ENCODE assay signal across 18 cellular contexts in genomic region chr9:81607593-81608288, GRCh38.
"Had no signal": no experiment of that assay in that cellular context is flagged by ENCODE, and none has a peak within 500 bp of the region (broad histone marks: within the 10 kb centered on the region; RNA-seq: fewer than 3 reads in every experiment).

No MANE protein-coding gene starts in this region.

- H3K27ac ChIP-seq: dorsolateral prefrontal cortex, esophagus squamous epithelium, foreskin keratinocyte had no signal

- H3K36me3 Mint-ChIP-seq: activated CD4-positive, alpha-beta memory T cell treated with anti-CD3 and anti-CD28 coated beads for 36 hours; activated naive CD8-positive, alpha-beta T cell treated with anti-CD3 and anti-CD28 coated beads, Interleukin-2, amount 10 ng/mL, durations not matched to agents 7 days and 5 days had no signal

- H3K4me3 ChIP-seq: dorsolateral prefrontal cortex, esophagus squamous epithelium, lung, sigmoid colon, thoracic aorta had no signal

- H3K4me3 Mint-ChIP-seq: activated CD4-positive, alpha-beta memory T cell treated with anti-CD3 and anti-CD28 coated beads for 36 hours; activated naive CD8-positive, alpha-beta T cell treated with anti-CD3 and anti-CD28 coated beads, Interleukin-2, amount 10 ng/mL, durations not matched to agents 7 days and 5 days; activated T-cell treated with anti-CD3 and anti-CD28 coated beads, Interleukin-2, amount 50 U/mL, for 4 hours; naive thymus-derived CD8-positive, alpha-beta T cell had no signal

- H3K27ac Mint-ChIP-seq: activated CD4-positive, alpha-beta memory T cell treated with anti-CD3 and anti-CD28 coated beads for 36 hours; activated naive CD8-positive, alpha-beta T cell treated with anti-CD3 and anti-CD28 coated beads, Interleukin-2, amount 10 ng/mL, durations not matched to agents 7 days and 5 days; naive thymus-derived CD8-positive, alpha-beta T cell had no signal

- ATAC-seq: activated T-cell treated with anti-CD3 and anti-CD28 coated beads, Interleukin-2, amount 50 U/mL, for 4 hours; foreskin keratinocyte; left cardiac atrium; naive thymus-derived CD8-positive, alpha-beta T cell; stimulated activated naive CD8-positive, alpha-beta T cell treated with anti-CD3 and anti-CD28 coated beads, Interleukin-15, Interleukin-2, amounts not matched to agents 100 U/mL and 50 U/mL, for 24 hours had no signal

- H3K9me3 ChIP-seq: esophagus squamous epithelium, sigmoid colon, thoracic aorta had no signal

- H3K27me3 Mint-ChIP-seq: activated CD4-positive, alpha-beta memory T cell treated with anti-CD3 and anti-CD28 coated beads for 36 hours; activated naive CD8-positive, alpha-beta T cell treated with anti-CD3 and anti-CD28 coated beads, Interleukin-2, amount 10 ng/mL, durations not matched to agents 7 days and 5 days; naive thymus-derived CD8-positive, alpha-beta T cell had no signal

- H3K4me1 ChIP-seq: foreskin keratinocyte had no signal

- DNase-seq: activated CD4-positive, alpha-beta memory T cell treated with anti-CD3 and anti-CD28 coated beads for 36 hours; activated CD4-positive, alpha-beta T cell treated with anti-CD3 and anti-CD28 coated beads for 1 hour; activated effector memory CD4-positive, alpha-beta T cell treated with anti-CD3 and anti-CD28 coated beads, Interleukin-2, amount 50 U/mL, for 16 hours; activated naive CD8-positive, alpha-beta T cell treated with anti-CD3 and anti-CD28 coated beads, Interleukin-2, amount 10 ng/mL, durations not matched to agents 7 days and 5 days; activated T-cell treated with anti-CD3 and anti-CD28 coated beads, Interleukin-2, amount 50 U/mL, for 4 hours; aorta; dorsolateral prefrontal cortex; esophagus squamous epithelium; foreskin keratinocyte; left cardiac atrium; naive thymus-derived CD8-positive, alpha-beta T cell; occipital lobe; sigmoid colon; stimulated activated CD4-positive, alpha-beta T cell treated with anti-CD3 and anti-CD28 coated beads, Interleukin-12 subunit alpha, Interleukin-12 subunit beta, amount 100 ng/mL, for 4 hours; stimulated activated naive CD8-positive, alpha-beta T cell treated with anti-CD3 and anti-CD28 coated beads, Interleukin-15, Interleukin-2, amounts not matched to agents 100 U/mL and 50 U/mL, for 24 hours; T1000 had no signal

- H3K27me3 ChIP-seq: dorsolateral prefrontal cortex, esophagus squamous epithelium, foreskin keratinocyte, sigmoid colon had no signal
